Comparison of ENCODE assay signal across 13 cellular contexts in the genomic region with DNA sequence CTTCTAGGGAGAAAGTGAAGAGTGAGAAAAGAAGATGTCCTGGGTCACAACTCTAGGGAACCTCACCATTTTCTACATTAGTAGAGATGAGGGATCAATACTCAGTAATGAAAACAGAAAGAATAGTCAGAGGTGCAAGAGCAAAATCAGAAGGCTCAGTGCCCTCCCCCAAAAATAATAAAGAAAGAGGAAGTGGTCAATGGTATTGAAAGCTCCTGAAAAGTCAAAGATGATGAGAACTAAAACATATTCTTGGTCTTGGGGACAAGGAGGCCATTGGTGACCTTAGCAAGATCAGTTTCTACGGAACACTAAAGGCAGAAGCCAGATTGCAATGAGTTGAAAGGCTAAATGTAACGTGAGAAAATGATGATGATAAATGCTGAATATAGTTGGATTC. TPM values are rescaled to one million over a fixed set of nuclear protein-coding genes. Genes with fewer than 3 reads are reported as not detected.
DNase-seq lines count a peak whose midpoint lies in the region; ATAC-seq and TF ChIP-seq lines count a peak whose summit lies in the region.
"Had no signal": no experiment of that assay in that cellular context is flagged by ENCODE, and none has a peak within 500 bp of the region (broad histone marks: within the 10 kb centered on the region; RNA-seq: fewer than 3 reads in every experiment).

No MANE protein-coding gene starts in this region.

- H3K27ac Mint-ChIP-seq in HFFc6: no peak overlapping the region
- H3K27ac Mint-ChIP-seq in activated T-helper 17 cell treated with anti-CD3 and anti-CD28 coated beads, Interleukin-2, amount 50 U/mL, for 72 hours: no peak overlapping the region
- H3K27ac Mint-ChIP-seq: B cell had no signal

- H3K9me3 ChIP-seq in WERI-Rb-1 (ENCODE audit: severe bottlenecking): no peaks in the 10 kb centered on the region

- no peak overlapping the region for H3K4me3 ChIP-seq in WERI-Rb-1 (ENCODE audit: low read depth, low read length)

- no peaks in the 10 kb centered on the region for H3K36me3 ChIP-seq in WERI-Rb-1

- no peak overlapping the region for H3K27ac ChIP-seq in WERI-Rb-1

- H3K4me1 Mint-ChIP-seq in HFFc6 (ENCODE audit: low read depth): peaks cover 37% of the 10 kb centered on the region
- H3K4me1 Mint-ChIP-seq in activated T-helper 17 cell treated with anti-CD3 and anti-CD28 coated beads, Interleukin-2, amount 50 U/mL, for 72 hours: peaks cover 6% of the 10 kb centered on the region

- no peak for TF ChIP-seq CTCF in WERI-Rb-1 (IDR thresholded peaks at IDR 0.05; ENCODE audit: low read depth, low read length)
- no peak for TF ChIP-seq CTCF in HFFc6 (IDR thresholded peaks at IDR 0.05)

- ATAC-seq in GM18511 (IDR thresholded peaks at IDR 0.05; ENCODE audit: unreplicated experiment) (peak; percentile 58), GM21423 (IDR thresholded peaks at IDR 0.05; ENCODE audit: unreplicated experiment) (peak; percentile 51), HG03066 (IDR thresholded peaks at IDR 0.05; ENCODE audit: low read depth, unreplicated experiment) (peak; percentile 55)
- no peak for ATAC-seq in activated T-helper 17 cell treated with anti-CD3 and anti-CD28 coated beads, Interleukin-2, amount 50 U/mL, for 72 hours (replicated peaks)

- no peak overlapping the region for H3K4me3 Mint-ChIP-seq in HFFc6
- H3K4me3 Mint-ChIP-seq in activated T-helper 17 cell treated with anti-CD3 and anti-CD28 coated beads, Interleukin-2, amount 50 U/mL, for 72 hours: no peak overlapping the region
- H3K4me3 Mint-ChIP-seq: B cell, neural crest cell had no signal

- no peaks in the 10 kb centered on the region for H3K9me3 Mint-ChIP-seq in HFFc6
- peaks cover 5% of the 10 kb centered on the region for H3K9me3 Mint-ChIP-seq in activated T-helper 17 cell treated with anti-CD3 and anti-CD28 coated beads, Interleukin-2, amount 50 U/mL, for 72 hours

- peak; percentile 41 for DNase-seq in NOMO-1 treated with DMSO at 0.1 percent for 48 hours (lab: John Stamatoyannopoulos, UW; ENCODE audit: unreplicated experiment)
- DNase-seq in NCI-H526 treated with DMSO at 0.1 percent for 48 hours (lab: John Stamatoyannopoulos, UW): no peak
- no peak for DNase-seq in WERI-Rb-1
- DNase-seq in HFFc6: no peak
- DNase-seq: GOT3, NCI-H2081, T-helper 9 cell had no signal

- H3K27me3 Mint-ChIP-seq in HFFc6 (ENCODE audit: insufficient read depth): no peaks in the 10 kb centered on the region; the same call in 1 of the 2 replicates
- H3K27me3 Mint-ChIP-seq in activated T-helper 17 cell treated with anti-CD3 and anti-CD28 coated beads, Interleukin-2, amount 50 U/mL, for 72 hours: no peaks in the 10 kb centered on the region

- no peaks in the 10 kb centered on the region for H3K36me3 Mint-ChIP-seq in HFFc6 (ENCODE audit: low read depth)
- H3K36me3 Mint-ChIP-seq in activated T-helper 17 cell treated with anti-CD3 and anti-CD28 coated beads, Interleukin-2, amount 50 U/mL, for 72 hours (ENCODE audit: low read depth): no peaks in the 10 kb centered on the region

- no peaks in the 10 kb centered on the region for H3K27me3 ChIP-seq in WERI-Rb-1 (ENCODE audit: insufficient read depth, low read depth, severe bottlenecking)

RNA-seq across cellular contexts. Expression of a gene that starts 24.5 kb away (rescaled TPM):
- total RNA-seq in HFFc6 (2021; fragmentation: NEBNext Ultra II Directional; extraction: Animal tissue kit (Norgen Biotek cat#: 25700)): 100 to 1,000 TPM; 214 to 254 (median 236) TPM
- total RNA-seq in activated T-helper 17 cell treated with anti-CD3 and anti-CD28 coated beads, Interleukin-2, amount 50 U/mL, for 72 hours: 10 to 100 TPM in 1 of 2 donors, 1 to 10 TPM in 1; 2.4 to 28.5 TPM

Comparison
In these comparisons a context has a peak if more than half of its experiments do, and no peak if none do; other contexts are left out.
1. RNA of a gene that starts 24.5 kb away (total RNA-seq): 214 to 254 TPM in HFFc6; 2.4 to 28.5 TPM in activated T-helper 17 cell treated with anti-CD3 and anti-CD28 coated beads, Interleukin-2, amount 50 U/mL, for 72 hours; every median in the first group is over 4 times any median in the second.